Comparison of ENCODE assay signal across 8 cellular contexts in genomic region chr20:52974155-52974554, GRCh38. TPM values are rescaled to one million over a fixed set of nuclear protein-coding genes. Genes with fewer than 3 reads are reported as not detected.
DNase-seq lines count a peak whose midpoint lies in the region; ATAC-seq and TF ChIP-seq lines count a peak whose summit lies in the region.

No MANE protein-coding gene starts in this region.

- DNase-seq in HT-29 (ENCODE audit: low spot score) (peak; percentile 36), fibroblast of pulmonary artery (ENCODE audit: low read depth) (no peak), NCI-H1930 (lab: John Stamatoyannopoulos, UW) (no peak), NCI-H446 treated with DMSO at 0.1 percent for 48 hours (lab: John Stamatoyannopoulos, UW) (no peak)
- DNase-seq in activated CD4-positive, alpha-beta T cell treated with anti-CD3 and anti-CD28 coated beads for 48 hours = peak; percentile 65
- peak; percentile 69 for DNase-seq in stimulated activated CD4-positive, alpha-beta T cell treated with anti-CD3 and anti-CD28 coated beads, Interleukin-1b, Interleukin-23, amount 100 ng/mL, for 48 hours

- no peak for TF ChIP-seq CTCF in fibroblast of pulmonary artery (IDR thresholded peaks at IDR 0.05; ENCODE audit: low read length, missing control alignments)

- ATAC-seq in HG02973 (IDR thresholded peaks at IDR 0.05; ENCODE audit: unreplicated experiment) = no peak
- no peak for ATAC-seq in GM18870 (IDR thresholded peaks at IDR 0.05; ENCODE audit: unreplicated experiment)

- peak overlapping the region; percentile 56 for H3K4me3 ChIP-seq in fibroblast of pulmonary artery (replicated peaks; ENCODE audit: low read depth, low read length)

RNA-seq across cellular contexts. Expression of gene TSHZ2, which starts 2.0 kb away (rescaled TPM):
- 0.05 and 0.81 TPM in 2 replicates for total RNA-seq in HT-29 (2014; rRNA removed; shearing (Covaris generic))

Comparison
In these comparisons a context has a peak if more than half of its experiments do, and no peak if none do; other contexts are left out.
1. DNase-seq: peak in HT-29 (single experiment), activated CD4-positive, alpha-beta T cell treated with anti-CD3 and anti-CD28 coated beads for 48 hours (single experiment) and stimulated activated CD4-positive, alpha-beta T cell treated with anti-CD3 and anti-CD28 coated beads, Interleukin-1b, Interleukin-23, amount 100 ng/mL, for 48 hours (single experiment); none in fibroblast of pulmonary artery (single experiment), NCI-H1930 (0 of 2) and NCI-H446 treated with DMSO at 0.1 percent for 48 hours (single experiment).